In the genomic region with DNA sequence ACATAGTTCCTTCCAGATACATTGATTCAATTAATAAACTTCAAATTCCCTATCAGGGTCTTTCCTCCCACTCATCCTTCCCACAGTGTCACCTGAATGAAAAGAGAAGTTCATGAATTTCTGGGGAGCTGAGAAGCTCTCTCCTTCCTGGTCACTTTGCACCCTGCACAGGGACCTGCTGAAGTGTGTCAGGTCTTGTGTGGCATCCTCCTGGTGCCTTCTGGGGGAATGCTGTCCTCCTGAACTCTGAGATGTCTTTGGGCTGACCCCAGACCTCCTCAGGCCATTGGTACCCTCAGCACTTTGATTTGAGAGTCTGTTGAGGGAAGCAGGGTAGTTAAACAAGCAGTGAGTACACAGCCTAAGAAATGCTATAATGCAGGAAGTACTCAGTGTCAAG, we compare ENCODE assay signal across 10 cellular contexts. TPM values are rescaled to one million over a fixed set of nuclear protein-coding genes. Genes with fewer than 3 reads are reported as not detected.
"Had no signal": no experiment of that assay in that cellular context is flagged by ENCODE, and none has a peak within 500 bp of the region (broad histone marks: within the 10 kb centered on the region; RNA-seq: fewer than 3 reads in every experiment).

No MANE protein-coding gene starts in this region.

- H3K4me3 ChIP-seq: GM23248, HAP-1 had no signal

- H3K27ac Mint-ChIP-seq: HFFc6, IgD-negative memory B cell had no signal

- H3K4me1 Mint-ChIP-seq: IgD-negative memory B cell had no signal

- DNase-seq: GM23248, GOT3, H7, HFFc6 had no signal

- H3K9me3 ChIP-seq: HAP-1 had no signal

- H3K9me3 Mint-ChIP-seq: HFFc6 had no signal

- H3K4me3 Mint-ChIP-seq: HFFc6, IgD-negative memory B cell had no signal

- FAIRE-seq: HepG2 had no signal

- H3K4me1 ChIP-seq: HAP-1 had no signal

- H3K27ac ChIP-seq: GM23248, HL-60 had no signal

- ATAC-seq: HCT116, HepG2 had no signal

- H3K9ac ChIP-seq: GM23248 had no signal

- H3K36me3 Mint-ChIP-seq: IgD-negative memory B cell had no signal

- H3K27me3 Mint-ChIP-seq: IgD-negative memory B cell had no signal

- H2AFZ ChIP-seq: GM23248 had no signal

- H3K36me3 ChIP-seq: HAP-1 had no signal

RNA-seq across cellular contexts. Expression of a gene that starts 39.5 kb away (rescaled TPM):
- total RNA-seq: HepG2, HFFc6, HT1080 had no signal
- polyA plus RNA-seq: GM23248, HepG2, IgD-negative memory B cell had no signal
